Comparison of ENCODE assay signal across 27 cellular contexts in genomic region chr11:65057526-65057925, GRCh38.
"Had no signal": no experiment of that assay in that cellular context is flagged by ENCODE, and none has a peak within 500 bp of the region (broad histone marks: within the 10 kb centered on the region; RNA-seq: fewer than 3 reads in every experiment).

No MANE protein-coding gene starts in this region.

- H3K36me3 ChIP-seq: esophagus squamous epithelium, gastrocnemius medialis, heart right ventricle, left lung, lower lobe of right lung had no signal

- H3K9me3 ChIP-seq: esophagus squamous epithelium, gastrocnemius medialis, heart right ventricle, left lung, lower lobe of right lung, mucosa of descending colon had no signal

- H3K4me1 ChIP-seq: esophagus squamous epithelium, gastrocnemius medialis, heart right ventricle, left lung, lower lobe of right lung had no signal

- FAIRE-seq: colon, endometrium, islet of Langerhans, keratinocyte had no signal

- ATAC-seq: effector memory CD8-positive, alpha-beta T cell; esophagus mucosa; gastrocnemius medialis; heart right ventricle; left cardiac atrium; left lung; left ventricle myocardium superior; mucosa of descending colon had no signal

- H3K4me3 ChIP-seq: coronary artery, dorsolateral prefrontal cortex, esophagus squamous epithelium, gastrocnemius medialis, heart right ventricle, left lung, lower lobe of right lung, mucosa of descending colon had no signal

- H3K27me3 ChIP-seq: dorsolateral prefrontal cortex, gastrocnemius medialis, heart right ventricle, left lung had no signal

- H3K27ac ChIP-seq: coronary artery, dorsolateral prefrontal cortex, epithelial cell of prostate, esophagus squamous epithelium, gastrocnemius medialis, heart right ventricle, left lung, lower lobe of right lung had no signal

- DNase-seq: dermis blood vessel endothelial cell; dorsolateral prefrontal cortex; effector CD8-positive, alpha-beta T cell; effector memory CD8-positive, alpha-beta T cell; endodermal cell; erythroblast; esophagus squamous epithelium; foreskin fibroblast; foreskin melanocyte; gastrocnemius medialis; glutamatergic neuron; head of caudate nucleus; heart right ventricle; hippocampal formation; left cardiac atrium; left lung; left ventricle myocardium superior; lower lobe of right lung; mesenchymal stem cell; mucosa of descending colon had no signal
